Comparison of ENCODE assay signal across 9 cellular contexts in genomic region chr1:50774759-50775351, GRCh38.
DNase-seq lines count a peak whose midpoint lies in the region; ATAC-seq and TF ChIP-seq lines count a peak whose summit lies in the region.
"Had no signal": no experiment of that assay in that cellular context is flagged by ENCODE, and none has a peak within 500 bp of the region (broad histone marks: within the 10 kb centered on the region; RNA-seq: fewer than 3 reads in every experiment).

No MANE protein-coding gene starts in this region.

- DNase-seq in activated naive CD4-positive, alpha-beta T cell treated with anti-CD3 and anti-CD28 coated beads for 36 hours = peak; percentile 8
- no peak for DNase-seq in activated naive CD4-positive, alpha-beta T cell (lab: John Stamatoyannopoulos, UW)
- DNase-seq in M059J (ENCODE audit: low read depth) (peak; percentile 68), RPMI7951 (ENCODE audit: low read depth) (peak; percentile 50), epithelial cell of prostate (ENCODE audit: low read depth, low spot score) (peak; percentile 5), nephron progenitor cell (peak; percentile 19)
- DNase-seq in activated T-helper 1 cell treated with anti-CD3 and anti-CD28 coated beads, Interleukin-12 subunit alpha, Interleukin-12 subunit beta, Interleukin-2, Interleukin-4 antibody, amounts not matched to agents 30 ng/mL and 10 ng/mL and 1 ng/mL, durations not matched to agents 14 hours and 24 hours and 36 hours (ENCODE audit: low spot score) = no peak

- peak; percentile 72 for TF ChIP-seq CTCF in nephron progenitor cell (IDR thresholded peaks at IDR 0.05)

- peaks cover 7% of the 10 kb centered on the region for H3K4me1 Mint-ChIP-seq in activated naive CD4-positive, alpha-beta T cell treated with anti-CD3 and anti-CD28 coated beads for 36 hours (ENCODE audit: low read depth)
- no peaks in the 10 kb centered on the region for H3K4me1 Mint-ChIP-seq in nephron progenitor cell
- no peaks in the 10 kb centered on the region for H3K4me1 Mint-ChIP-seq in activated T-helper 1 cell treated with anti-CD3 and anti-CD28 coated beads, Interleukin-12 subunit alpha, Interleukin-12 subunit beta, Interleukin-2, Interleukin-4 antibody, amounts not matched to agents 30 ng/mL and 10 ng/mL and 1 ng/mL, durations not matched to agents 14 hours and 24 hours and 36 hours (ENCODE audit: low read depth)

- H3K27me3 Mint-ChIP-seq in activated naive CD4-positive, alpha-beta T cell treated with anti-CD3 and anti-CD28 coated beads for 36 hours (ENCODE audit: low read depth) = no peaks in the 10 kb centered on the region
- no peaks in the 10 kb centered on the region for H3K27me3 Mint-ChIP-seq in nephron progenitor cell (ENCODE audit: low read depth, poor library complexity)
- H3K27me3 Mint-ChIP-seq in activated T-helper 1 cell treated with anti-CD3 and anti-CD28 coated beads, Interleukin-12 subunit alpha, Interleukin-12 subunit beta, Interleukin-2, Interleukin-4 antibody, amounts not matched to agents 30 ng/mL and 10 ng/mL and 1 ng/mL, durations not matched to agents 14 hours and 24 hours and 36 hours (ENCODE audit: insufficient read depth) = no peaks in the 10 kb centered on the region
- H3K27me3 Mint-ChIP-seq: stimulated activated naive CD8-positive, alpha-beta T cell treated with anti-CD3 and anti-CD28 coated beads, Interleukin-15, Interleukin-2, amounts not matched to agents 100 ng/mL and 50 ng/mL, for 24 hours had no signal

- H3K36me3 Mint-ChIP-seq in activated naive CD4-positive, alpha-beta T cell treated with anti-CD3 and anti-CD28 coated beads for 36 hours (ENCODE audit: low read depth) = peaks cover 7% of the 10 kb centered on the region
- no peaks in the 10 kb centered on the region for H3K36me3 Mint-ChIP-seq in nephron progenitor cell (ENCODE audit: low read depth)
- H3K36me3 Mint-ChIP-seq in activated T-helper 1 cell treated with anti-CD3 and anti-CD28 coated beads, Interleukin-12 subunit alpha, Interleukin-12 subunit beta, Interleukin-2, Interleukin-4 antibody, amounts not matched to agents 30 ng/mL and 10 ng/mL and 1 ng/mL, durations not matched to agents 14 hours and 24 hours and 36 hours (ENCODE audit: low read depth) = peaks cover 2% of the 10 kb centered on the region

- intact Hi-C loops in activated naive CD4-positive, alpha-beta T cell treated with anti-CD3 and anti-CD28 coated beads for 36 hours (cut with micrococcal nuclease) = loop anchor here (1.0 to 2.0 kb wide), 4 partner anchors 98 to 414 kb away; no protein-coding TSS in a partner anchor
- intact Hi-C loops in activated T-helper 1 cell treated with anti-CD3 and anti-CD28 coated beads, Interleukin-12 subunit alpha, Interleukin-12 subunit beta, Interleukin-2, Interleukin-4 antibody, amounts not matched to agents 30 ng/mL and 10 ng/mL and 1 ng/mL, durations not matched to agents 14 hours and 24 hours and 36 hours (cut with micrococcal nuclease) = loop anchor here (1.0 to 5.0 kb wide), 2 partner anchors 282 to 414 kb away; no protein-coding TSS in a partner anchor

- no peak overlapping the region for H3K27ac Mint-ChIP-seq in activated naive CD4-positive, alpha-beta T cell treated with anti-CD3 and anti-CD28 coated beads for 36 hours
- H3K27ac Mint-ChIP-seq in nephron progenitor cell = no peak overlapping the region
- no peak overlapping the region for H3K27ac Mint-ChIP-seq in activated T-helper 1 cell treated with anti-CD3 and anti-CD28 coated beads, Interleukin-12 subunit alpha, Interleukin-12 subunit beta, Interleukin-2, Interleukin-4 antibody, amounts not matched to agents 30 ng/mL and 10 ng/mL and 1 ng/mL, durations not matched to agents 14 hours and 24 hours and 36 hours
- H3K27ac Mint-ChIP-seq: stimulated activated naive CD8-positive, alpha-beta T cell treated with anti-CD3 and anti-CD28 coated beads, Interleukin-15, Interleukin-2, amounts not matched to agents 100 ng/mL and 50 ng/mL, for 24 hours had no signal

- no peak overlapping the region for H3K27ac ChIP-seq in epithelial cell of prostate

- H3K9me3 Mint-ChIP-seq in activated naive CD4-positive, alpha-beta T cell treated with anti-CD3 and anti-CD28 coated beads for 36 hours = no peaks in the 10 kb centered on the region
- no peaks in the 10 kb centered on the region for H3K9me3 Mint-ChIP-seq in nephron progenitor cell
- no peaks in the 10 kb centered on the region for H3K9me3 Mint-ChIP-seq in activated T-helper 1 cell treated with anti-CD3 and anti-CD28 coated beads, Interleukin-12 subunit alpha, Interleukin-12 subunit beta, Interleukin-2, Interleukin-4 antibody, amounts not matched to agents 30 ng/mL and 10 ng/mL and 1 ng/mL, durations not matched to agents 14 hours and 24 hours and 36 hours
- H3K9me3 Mint-ChIP-seq: stimulated activated naive CD8-positive, alpha-beta T cell treated with anti-CD3 and anti-CD28 coated beads, Interleukin-15, Interleukin-2, amounts not matched to agents 100 ng/mL and 50 ng/mL, for 24 hours had no signal

- CTCF ChIA-PET in activated naive CD4-positive, alpha-beta T cell treated with anti-CD3 and anti-CD28 coated beads for 36 hours (lab: Charles Lee) = interaction anchor here (0.6 to 5.1 kb wide), 27 partner anchors 9 to 521 kb away, joined by 3 to 70 read pairs (median 3); partner anchors contain the start of genes CDKN2C and FAF1

- no peak for ATAC-seq in GM19397 (IDR thresholded peaks at IDR 0.05; ENCODE audit: unreplicated experiment)

- H3K4me3 Mint-ChIP-seq in activated naive CD4-positive, alpha-beta T cell treated with anti-CD3 and anti-CD28 coated beads for 36 hours = no peak overlapping the region
- no peak overlapping the region for H3K4me3 Mint-ChIP-seq in nephron progenitor cell
- H3K4me3 Mint-ChIP-seq in activated T-helper 1 cell treated with anti-CD3 and anti-CD28 coated beads, Interleukin-12 subunit alpha, Interleukin-12 subunit beta, Interleukin-2, Interleukin-4 antibody, amounts not matched to agents 30 ng/mL and 10 ng/mL and 1 ng/mL, durations not matched to agents 14 hours and 24 hours and 36 hours = no peak overlapping the region
- H3K4me3 Mint-ChIP-seq: stimulated activated naive CD8-positive, alpha-beta T cell treated with anti-CD3 and anti-CD28 coated beads, Interleukin-15, Interleukin-2, amounts not matched to agents 100 ng/mL and 50 ng/mL, for 24 hours had no signal

Comparison
In these comparisons a context has a peak if more than half of its experiments do, and no peak if none do; other contexts are left out.
1. DNase-seq: peak in activated naive CD4-positive, alpha-beta T cell treated with anti-CD3 and anti-CD28 coated beads for 36 hours (single experiment), M059J (single experiment), RPMI7951 (single experiment), epithelial cell of prostate (single experiment) and nephron progenitor cell (single experiment); none in activated naive CD4-positive, alpha-beta T cell (0 of 4) and activated T-helper 1 cell treated with anti-CD3 and anti-CD28 coated beads, Interleukin-12 subunit alpha, Interleukin-12 subunit beta, Interleukin-2, Interleukin-4 antibody, amounts not matched to agents 30 ng/mL and 10 ng/mL and 1 ng/mL, durations not matched to agents 14 hours and 24 hours and 36 hours (single experiment).